In the genomic region with DNA sequence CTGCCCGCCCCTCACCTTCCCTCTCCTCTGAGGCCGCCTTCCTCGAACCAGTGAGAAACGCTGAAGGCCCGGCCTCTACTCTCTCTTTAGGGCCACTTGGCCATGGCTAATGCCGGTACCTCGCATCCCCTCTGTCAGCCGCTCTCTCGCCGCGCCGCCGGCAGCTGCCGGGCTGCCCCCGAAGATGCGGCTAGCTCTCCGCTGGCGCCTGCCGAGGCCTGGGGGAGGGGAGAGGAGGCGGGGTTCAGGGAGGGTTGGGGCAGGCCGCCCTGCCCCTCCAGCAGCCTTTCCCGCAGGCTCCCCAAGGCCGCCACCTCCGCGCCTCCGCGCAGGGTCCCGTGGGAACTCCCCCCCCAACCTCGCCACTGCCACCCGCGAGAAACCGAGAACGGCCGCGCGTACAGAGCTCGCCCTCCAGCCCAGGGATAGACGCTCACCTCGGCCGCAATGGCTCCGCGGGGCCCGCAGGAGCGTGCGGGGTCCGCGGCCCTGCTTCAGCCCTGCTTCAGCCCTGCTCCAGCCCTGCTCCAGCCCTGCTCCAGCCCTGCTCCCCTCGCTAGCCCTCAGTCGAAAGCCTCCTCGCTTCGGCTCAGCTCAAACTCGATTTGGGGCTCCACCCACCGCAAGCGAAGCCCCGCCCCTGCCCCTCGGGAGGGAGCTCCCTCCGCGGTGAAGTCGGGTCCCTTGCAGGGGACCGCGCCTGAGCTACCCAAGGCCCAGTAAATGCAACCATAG, we compare ENCODE assay signal across 1 cellular context.
TF ChIP-seq lines count a peak whose summit lies in the region.

A gene with protein sequence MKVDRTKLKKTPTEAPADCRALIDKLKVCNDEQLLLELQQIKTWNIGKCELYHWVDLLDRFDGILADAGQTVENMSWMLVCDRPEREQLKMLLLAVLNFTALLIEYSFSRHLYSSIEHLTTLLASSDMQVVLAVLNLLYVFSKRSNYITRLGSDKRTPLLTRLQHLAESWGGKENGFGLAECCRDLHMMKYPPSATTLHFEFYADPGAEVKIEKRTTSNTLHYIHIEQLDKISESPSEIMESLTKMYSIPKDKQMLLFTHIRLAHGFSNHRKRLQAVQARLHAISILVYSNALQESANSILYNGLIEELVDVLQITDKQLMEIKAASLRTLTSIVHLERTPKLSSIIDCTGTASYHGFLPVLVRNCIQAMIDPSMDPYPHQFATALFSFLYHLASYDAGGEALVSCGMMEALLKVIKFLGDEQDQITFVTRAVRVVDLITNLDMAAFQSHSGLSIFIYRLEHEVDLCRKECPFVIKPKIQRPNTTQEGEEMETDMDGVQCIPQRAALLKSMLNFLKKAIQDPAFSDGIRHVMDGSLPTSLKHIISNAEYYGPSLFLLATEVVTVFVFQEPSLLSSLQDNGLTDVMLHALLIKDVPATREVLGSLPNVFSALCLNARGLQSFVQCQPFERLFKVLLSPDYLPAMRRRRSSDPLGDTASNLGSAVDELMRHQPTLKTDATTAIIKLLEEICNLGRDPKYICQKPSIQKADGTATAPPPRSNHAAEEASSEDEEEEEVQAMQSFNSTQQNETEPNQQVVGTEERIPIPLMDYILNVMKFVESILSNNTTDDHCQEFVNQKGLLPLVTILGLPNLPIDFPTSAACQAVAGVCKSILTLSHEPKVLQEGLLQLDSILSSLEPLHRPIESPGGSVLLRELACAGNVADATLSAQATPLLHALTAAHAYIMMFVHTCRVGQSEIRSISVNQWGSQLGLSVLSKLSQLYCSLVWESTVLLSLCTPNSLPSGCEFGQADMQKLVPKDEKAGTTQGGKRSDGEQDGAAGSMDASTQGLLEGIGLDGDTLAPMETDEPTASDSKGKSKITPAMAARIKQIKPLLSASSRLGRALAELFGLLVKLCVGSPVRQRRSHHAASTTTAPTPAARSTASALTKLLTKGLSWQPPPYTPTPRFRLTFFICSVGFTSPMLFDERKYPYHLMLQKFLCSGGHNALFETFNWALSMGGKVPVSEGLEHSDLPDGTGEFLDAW (N-terminal part only) (minus strand): TSS at position 569 of the 735 bp plus-strand sequence. CDS start 32,612 bp downstream, outside the sequence.

TF ChIP-seq in HepG2, 621 proteins besides CTCF, POLR2A, EP300 and RAD21 (continued from another document and continues in another):
- TF ChIP-seq ZSCAN9 (CRISPR knock-in tag; IDR thresholded peaks at IDR 0.05; ENCODE audit: borderline replicate concordance) (no peak), ZNF260 (CRISPR knock-in tag; IDR thresholded peaks at IDR 0.05; ENCODE audit: borderline replicate concordance, low read depth) (no peak), ZNF275 (CRISPR knock-in tag; IDR thresholded peaks at IDR 0.05; ENCODE audit: borderline replicate concordance) (peak; percentile 42; the same call in 1 of the 2 replicates), ZNF83 (CRISPR knock-in tag; IDR thresholded peaks at IDR 0.05; ENCODE audit: borderline replicate concordance) (no peak), SRSF9 (IDR thresholded peaks at IDR 0.05; ENCODE audit: borderline replicate concordance, insufficient read depth, low read depth, low read length, poor library complexity, severe bottlenecking) (no peak), SOX6 (IDR thresholded peaks at IDR 0.05) (no peak), SOX6 (CRISPR knock-in tag; IDR thresholded peaks at IDR 0.05) (peak; percentile 9), SP4 (CRISPR knock-in tag; IDR thresholded peaks at IDR 0.05) (no peak), GATAD1 (CRISPR knock-in tag; IDR thresholded peaks at IDR 0.05) (no peak), ASH2L (IDR thresholded peaks at IDR 0.05; ENCODE audit: insufficient read length, low read depth, low read length) (peak; percentile 56), HHEX (CRISPR knock-in tag; IDR thresholded peaks at IDR 0.05) (no peak), ZNF670 (CRISPR knock-in tag; IDR thresholded peaks at IDR 0.05; ENCODE audit: borderline replicate concordance) (no peak), ZNF281 (CRISPR knock-in tag; IDR thresholded peaks at IDR 0.05; ENCODE audit: borderline replicate concordance) (peak; percentile 80), HOXA3 (CRISPR knock-in tag; IDR thresholded peaks at IDR 0.05) (peak; percentile 30; the same call in 1 of the 2 replicates), BATF2 (CRISPR knock-in tag; IDR thresholded peaks at IDR 0.05) (no peak), ZNF441 (CRISPR knock-in tag; IDR thresholded peaks at IDR 0.05; ENCODE audit: borderline replicate concordance) (no peak), NRL (CRISPR knock-in tag; IDR thresholded peaks at IDR 0.05; ENCODE audit: borderline replicate concordance) (0 out of 2 replicates have a peak, but pooled peaks have one; percentile 54), SSRP1 (CRISPR knock-in tag; IDR thresholded peaks at IDR 0.05) (no peak), GLI4 (CRISPR knock-in tag; IDR thresholded peaks at IDR 0.05; ENCODE audit: borderline replicate concordance) (no peak), KLF6 (CRISPR knock-in tag; IDR thresholded peaks at IDR 0.05) (0 out of 2 replicates have a peak, but pooled peaks have one; percentile 28), SNAPC2 (CRISPR knock-in tag; IDR thresholded peaks at IDR 0.05) (no peak), PAF1 (CRISPR knock-in tag; IDR thresholded peaks at IDR 0.05) (no peak), KLF16 (CRISPR knock-in tag; IDR thresholded peaks at IDR 0.05) (peak in 1 of 2 experiments; percentile 44; a peak in 1 of 4 replicates), GABPB1 (CRISPR knock-in tag; IDR thresholded peaks at IDR 0.05) (peak; percentile 62), ZFX (CRISPR knock-in tag; IDR thresholded peaks at IDR 0.05; ENCODE audit: low read depth) (peak; percentile 90), NONO (IDR thresholded peaks at IDR 0.05) (no peak), NONO (CRISPR knock-in tag; conservative IDR thresholded peaks at IDR 0.05) (0 out of 2 replicates have a peak, but pooled peaks have one; percentile 55), ZNF446 (CRISPR knock-in tag; IDR thresholded peaks at IDR 0.05) (no peak), NFYC (CRISPR knock-in tag; IDR thresholded peaks at IDR 0.05) (no peak), HNRNPLL (IDR thresholded peaks at IDR 0.05; ENCODE audit: low read depth, low read length, poor library complexity, severe bottlenecking) (peak; percentile 38), ATF7-NPFF (CRISPR knock-in tag; IDR thresholded peaks at IDR 0.05; ENCODE audit: low read depth) (0 out of 2 replicates have a peak, but pooled peaks have one; percentile 30), SIN3A (IDR thresholded peaks at IDR 0.05; ENCODE audit: borderline replicate concordance, low read depth, low read length) (peak; percentile 23; the same call in 1 of the 2 replicates), CEBPZ (IDR thresholded peaks at IDR 0.05; ENCODE audit: low read length) (no peak), ZNF253 (CRISPR knock-in tag; IDR thresholded peaks at IDR 0.05; ENCODE audit: borderline replicate concordance) (no peak), ARNT2 (CRISPR knock-in tag; IDR thresholded peaks at IDR 0.05; ENCODE audit: low read depth) (peak; percentile 59), TP53 (CRISPR knock-in tag; conservative IDR thresholded peaks at IDR 0.05) (no peak), ETV6 (CRISPR knock-in tag; conservative IDR thresholded peaks at IDR 0.05) (no peak), GZF1 (CRISPR knock-in tag; IDR thresholded peaks at IDR 0.05) (no peak), MLLT10 (CRISPR knock-in tag; IDR thresholded peaks at IDR 0.05) (no peak)
- TF ChIP-seq, protein P1, sequence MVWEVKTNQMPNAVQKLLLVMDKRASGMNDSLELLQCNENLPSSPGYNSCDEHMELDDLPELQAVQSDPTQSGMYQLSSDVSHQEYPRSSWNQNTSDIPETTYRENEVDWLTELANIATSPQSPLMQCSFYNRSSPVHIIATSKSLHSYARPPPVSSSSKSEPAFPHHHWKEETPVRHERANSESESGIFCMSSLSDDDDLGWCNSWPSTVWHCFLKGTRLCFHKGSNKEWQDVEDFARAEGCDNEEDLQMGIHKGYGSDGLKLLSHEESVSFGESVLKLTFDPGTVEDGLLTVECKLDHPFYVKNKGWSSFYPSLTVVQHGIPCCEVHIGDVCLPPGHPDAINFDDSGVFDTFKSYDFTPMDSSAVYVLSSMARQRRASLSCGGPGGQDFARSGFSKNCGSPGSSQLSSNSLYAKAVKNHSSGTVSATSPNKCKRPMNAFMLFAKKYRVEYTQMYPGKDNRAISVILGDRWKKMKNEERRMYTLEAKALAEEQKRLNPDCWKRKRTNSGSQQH (CRISPR knock-in tag; IDR thresholded peaks at IDR 0.05; ENCODE audit: low read depth) = 0 out of 2 replicates have a peak, but pooled peaks have one; percentile 16
- TF ChIP-seq, protein P2, sequence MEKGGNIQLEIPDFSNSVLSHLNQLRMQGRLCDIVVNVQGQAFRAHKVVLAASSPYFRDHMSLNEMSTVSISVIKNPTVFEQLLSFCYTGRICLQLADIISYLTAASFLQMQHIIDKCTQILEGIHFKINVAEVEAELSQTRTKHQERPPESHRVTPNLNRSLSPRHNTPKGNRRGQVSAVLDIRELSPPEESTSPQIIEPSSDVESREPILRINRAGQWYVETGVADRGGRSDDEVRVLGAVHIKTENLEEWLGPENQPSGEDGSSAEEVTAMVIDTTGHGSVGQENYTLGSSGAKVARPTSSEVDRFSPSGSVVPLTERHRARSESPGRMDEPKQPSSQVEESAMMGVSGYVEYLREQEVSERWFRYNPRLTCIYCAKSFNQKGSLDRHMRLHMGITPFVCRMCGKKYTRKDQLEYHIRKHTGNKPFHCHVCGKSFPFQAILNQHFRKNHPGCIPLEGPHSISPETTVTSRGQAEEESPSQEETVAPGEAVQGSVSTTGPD (CRISPR knock-in tag; IDR thresholded peaks at IDR 0.05) = no peak
- TF ChIP-seq, protein P3, sequence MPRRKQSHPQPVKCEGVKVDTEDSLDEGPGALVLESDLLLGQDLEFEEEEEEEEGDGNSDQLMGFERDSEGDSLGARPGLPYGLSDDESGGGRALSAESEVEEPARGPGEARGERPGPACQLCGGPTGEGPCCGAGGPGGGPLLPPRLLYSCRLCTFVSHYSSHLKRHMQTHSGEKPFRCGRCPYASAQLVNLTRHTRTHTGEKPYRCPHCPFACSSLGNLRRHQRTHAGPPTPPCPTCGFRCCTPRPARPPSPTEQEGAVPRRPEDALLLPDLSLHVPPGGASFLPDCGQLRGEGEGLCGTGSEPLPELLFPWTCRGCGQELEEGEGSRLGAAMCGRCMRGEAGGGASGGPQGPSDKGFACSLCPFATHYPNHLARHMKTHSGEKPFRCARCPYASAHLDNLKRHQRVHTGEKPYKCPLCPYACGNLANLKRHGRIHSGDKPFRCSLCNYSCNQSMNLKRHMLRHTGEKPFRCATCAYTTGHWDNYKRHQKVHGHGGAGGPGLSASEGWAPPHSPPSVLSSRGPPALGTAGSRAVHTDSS (CRISPR knock-in tag; conservative IDR thresholded peaks at IDR 0.05) = no peak
